ENCODE assay signal across 1 cellular context in the genomic region with DNA sequence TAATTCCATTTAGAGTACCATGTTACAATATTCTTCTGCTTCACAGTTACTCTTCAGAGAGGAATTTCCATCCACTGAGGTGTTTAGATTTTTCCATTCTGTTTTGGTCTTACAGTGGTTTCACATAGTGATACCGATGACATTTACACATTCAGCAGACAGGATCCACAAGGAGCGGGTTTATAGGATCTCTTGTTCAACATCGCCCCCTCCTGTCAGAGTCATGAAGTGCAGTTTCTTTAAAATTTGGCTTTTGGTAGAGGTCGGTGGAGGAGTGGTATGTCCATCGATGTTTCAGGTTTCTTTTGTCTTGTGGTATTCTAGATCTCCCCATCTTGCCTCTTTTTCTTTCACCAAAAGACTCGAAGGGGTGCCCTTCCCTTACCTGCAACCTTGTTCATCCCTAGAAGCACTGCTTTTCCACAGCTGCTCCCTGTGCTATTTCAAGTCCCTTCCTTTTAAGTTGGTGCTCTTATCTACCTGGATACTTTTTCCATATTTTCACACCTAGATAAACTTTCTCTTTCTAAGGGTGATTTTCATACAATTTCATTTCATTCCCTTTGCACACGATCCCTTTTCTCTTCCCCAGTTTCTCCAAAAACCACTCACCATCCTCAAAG.
A peak's percentile ranks its signal among the peaks of the same experiment; 100 is the strongest.
TF ChIP-seq lines count a peak whose summit lies in the region.

No MANE protein-coding gene starts in this region.

TF ChIP-seq in GM12878, 131 proteins besides CTCF, POLR2A, EP300 and RAD21 (continued from another document):
- TF ChIP-seq SMC3 (IDR thresholded peaks at IDR 0.05; ENCODE audit: borderline replicate concordance, low read length) (peak; percentile 55; the same call in 1 of the 2 replicates), NR2C2 (IDR thresholded peaks at IDR 0.05; ENCODE audit: borderline replicate concordance, control insufficient read depth, insufficient read length, low read depth) (no peak), JUND (IDR thresholded peaks at IDR 0.05; ENCODE audit: low read depth, low read length) (0 out of 2 replicates have a peak, but pooled peaks have one; percentile 5)
- TF ChIP-seq, protein P1, sequence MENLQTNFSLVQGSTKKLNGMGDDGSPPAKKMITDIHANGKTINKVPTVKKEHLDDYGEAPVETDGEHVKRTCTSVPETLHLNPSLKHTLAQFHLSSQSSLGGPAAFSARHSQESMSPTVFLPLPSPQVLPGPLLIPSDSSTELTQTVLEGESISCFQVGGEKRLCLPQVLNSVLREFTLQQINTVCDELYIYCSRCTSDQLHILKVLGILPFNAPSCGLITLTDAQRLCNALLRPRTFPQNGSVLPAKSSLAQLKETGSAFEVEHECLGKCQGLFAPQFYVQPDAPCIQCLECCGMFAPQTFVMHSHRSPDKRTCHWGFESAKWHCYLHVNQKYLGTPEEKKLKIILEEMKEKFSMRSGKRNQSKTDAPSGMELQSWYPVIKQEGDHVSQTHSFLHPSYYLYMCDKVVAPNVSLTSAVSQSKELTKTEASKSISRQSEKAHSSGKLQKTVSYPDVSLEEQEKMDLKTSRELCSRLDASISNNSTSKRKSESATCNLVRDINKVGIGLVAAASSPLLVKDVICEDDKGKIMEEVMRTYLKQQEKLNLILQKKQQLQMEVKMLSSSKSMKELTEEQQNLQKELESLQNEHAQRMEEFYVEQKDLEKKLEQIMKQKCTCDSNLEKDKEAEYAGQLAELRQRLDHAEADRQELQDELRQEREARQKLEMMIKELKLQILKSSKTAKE (IDR thresholded peaks at IDR 0.05; ENCODE audit: low read depth, poor library complexity, severe bottlenecking), result no peak
